8 cellular contexts compared by ENCODE assay signal in the genomic region with DNA sequence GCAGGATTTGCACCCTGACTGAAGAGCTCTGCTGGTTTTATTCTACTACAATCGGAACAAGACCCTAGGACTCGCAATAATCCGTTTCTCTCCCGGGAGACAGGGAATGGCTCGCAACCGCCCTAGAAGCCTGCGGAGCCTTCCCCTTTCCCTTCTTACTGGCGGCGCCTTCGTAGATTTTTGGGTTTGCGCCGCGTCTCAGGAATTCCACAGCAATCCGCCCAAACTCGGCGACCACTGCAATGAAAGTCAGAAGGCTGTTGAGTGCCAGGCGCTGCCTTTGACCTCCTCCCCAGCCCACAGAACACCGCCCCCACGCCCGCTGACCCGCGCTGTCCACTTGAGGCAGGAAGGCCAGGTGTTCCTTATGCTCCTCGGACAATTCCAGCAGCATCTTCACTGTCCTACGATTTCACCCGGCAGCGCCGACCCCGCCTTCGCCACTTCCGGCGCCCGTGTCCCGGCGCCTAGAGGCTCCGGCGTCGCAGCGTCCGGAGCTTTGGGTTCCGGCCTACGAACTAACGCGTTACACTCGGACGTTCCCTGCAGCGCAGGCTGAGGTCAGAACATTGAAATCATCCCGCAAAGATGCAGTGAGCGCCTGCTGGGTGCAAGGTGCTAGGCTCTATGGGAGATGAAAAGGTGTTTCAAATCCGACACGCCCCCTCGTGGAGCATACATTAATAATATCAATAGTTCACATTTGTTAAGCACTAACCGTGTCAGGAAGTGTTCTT. TPM values are rescaled to one million over a fixed set of nuclear protein-coding genes. Genes with fewer than 3 reads are reported as not detected.
DNase-seq lines count a peak whose midpoint lies in the region; ATAC-seq and TF ChIP-seq lines count a peak whose summit lies in the region.

A gene (minus strand): TSS at position 439 of the 737 bp plus-strand sequence. CDS start 45 bp downstream, at position 394.

- no peaks in the 10 kb centered on the region for H3K9me3 ChIP-seq in adrenal gland (replicated peaks in 1 of 3)

- CTCF ChIA-PET in T-cell (lab: Charles Lee): interaction anchor here (0.6 to 3.1 kb wide), 15 partner anchors 11 to 793 kb away, joined by 3 to 23 read pairs (median 5); a partner anchor contains a TSS

- peak within 1 kb of the TSS in 4 of 5 donors; percentile 35 to 88 (median 68) for H3K27ac ChIP-seq in adrenal gland

- H3K27me3 Mint-ChIP-seq in T-cell: peaks cover 0 to 2% of the 10 kb centered on the region in 2 donors
- peaks cover 4% of the 10 kb centered on the region for H3K27me3 Mint-ChIP-seq in progenitor cell of endocrine pancreas

- intact Hi-C loops in adrenal gland (cut with DNase I): no loop called here
- intact Hi-C loops in left cardiac atrium (cut with DNase I): loop anchor here in 1 of 2 donors (2.0 kb wide), 1 partner anchor 57 kb away; no protein-coding TSS in a partner anchor

- TF ChIP-seq CTCF in GM12875 (IDR thresholded peaks at IDR 0.05; ENCODE audit: borderline replicate concordance, insufficient read depth, low read depth, low read length) (peak; percentile 21; the same call in 1 of the 2 replicates), adrenal gland (IDR thresholded peaks at IDR 0.05) (peak in 5 of 6 experiments; percentile 6 to 46 (median 25)), progenitor cell of endocrine pancreas (IDR thresholded peaks at IDR 0.05; ENCODE audit: unreplicated experiment) (peak; percentile 56)

- H3K4me1 Mint-ChIP-seq in T-cell (peaks cover 37 to 48% (median 38%) of the 10 kb centered on the region in 3 donors), progenitor cell of endocrine pancreas (ENCODE audit: low read depth) (peaks cover 6% of the 10 kb centered on the region)

- WGBS in adrenal gland, 4 donors: 0 to 1% (median 1%) methylated on average over 21 to 52 of the region's 52 CpGs

- H3K4me3 Mint-ChIP-seq in T-cell: peak within 1 kb of the TSS; percentile 94 to 98 (median 96)
- H3K4me3 Mint-ChIP-seq in progenitor cell of endocrine pancreas (ENCODE audit: low read depth): peak within 1 kb of the TSS; percentile 99

- no peaks in the 10 kb centered on the region for H3K27me3 ChIP-seq in adrenal gland

- TF ChIP-seq POLR2A in adrenal gland (IDR thresholded peaks at IDR 0.05): peak; percentile 59 to 66

- H3K9me3 Mint-ChIP-seq in T-cell (no peaks in the 10 kb centered on the region), progenitor cell of endocrine pancreas (ENCODE audit: low read depth) (no peaks in the 10 kb centered on the region)

- H3K27ac Mint-ChIP-seq in T-cell (peak within 1 kb of the TSS; percentile 94 to 97), progenitor cell of endocrine pancreas (peak within 1 kb of the TSS; percentile 97)

- H3K4me3 ChIP-seq in GM12875 (ENCODE audit: low read depth, low read length) (peak within 1 kb of the TSS; percentile 99), adrenal gland (peak within 1 kb of the TSS; percentile 58 to 88 (median 81))

- peaks cover 5 to 13% of the 10 kb centered on the region in 2 donors for H3K4me1 ChIP-seq in adrenal gland (replicated peaks in 1 of 2)

- peak; percentile 81 for DNase-seq in NCI-H128 (lab: John Stamatoyannopoulos, UW; ENCODE audit: unreplicated experiment)
- DNase-seq in T-cell: peak; percentile 46 to 72 (median 58)
- DNase-seq in adrenal gland: peak; percentile 69 to 88 (median 78)
- peak; percentile 78 for DNase-seq in left cardiac atrium
- peak; percentile 62 for DNase-seq in progenitor cell of endocrine pancreas (ENCODE audit: low spot score, unreplicated experiment)
- peak; percentile 81 for DNase-seq in ureter (ENCODE audit: low spot score)

- POLR2A ChIA-PET in T-cell (lab: Charles Lee): interaction anchor here (0.5 to 1.0 kb wide), 4 partner anchors 11 to 234 kb away, joined by 4 to 6 read pairs (median 5); no protein-coding TSS in a partner anchor

- H3K36me3 ChIP-seq in adrenal gland (replicated peaks in 1 of 2): peaks cover 0 to 29% of the 10 kb centered on the region in 2 donors

- ATAC-seq in HG02759 (IDR thresholded peaks at IDR 0.05; ENCODE audit: unreplicated experiment) (peak; percentile 99), T-cell (replicated peaks in 1 of 4) (peak; percentile 87 to 96 (median 94)), left cardiac atrium (peak; percentile 99)

- peaks cover 22% of the 10 kb centered on the region for H3K36me3 Mint-ChIP-seq in T-cell
- peaks cover 12% of the 10 kb centered on the region for H3K36me3 Mint-ChIP-seq in progenitor cell of endocrine pancreas (ENCODE audit: insufficient read depth)

RNA-seq across cellular contexts. Expression of the gene that starts here (rescaled TPM):
- 10 to 100 TPM; 29.5 to 36.1 (median 33.7) TPM for total RNA-seq in T-cell
- 10 to 100 TPM; 14.6 to 48.8 (median 27.8) TPM for total RNA-seq in adrenal gland
- 10 to 100 TPM in 1 of 3 donors, 1 to 10 TPM in 2; 4.4 to 39.1 (median 6.1) TPM for polyA plus RNA-seq in adrenal gland
- 10 to 100 TPM; 21.0 to 22.4 TPM for total RNA-seq in left cardiac atrium
- 55.3 and 60.8 TPM in 2 replicates for total RNA-seq in progenitor cell of endocrine pancreas
- 31.9 TPM for total RNA-seq in ureter

Comparison
In these comparisons a context has a peak if more than half of its experiments do, and no peak if none do; other contexts are left out.
1. Peak in every context shown above with its lines: DNase-seq, ATAC-seq, H3K4me3 ChIP-seq and H3K27ac ChIP-seq.